In the genomic region with DNA sequence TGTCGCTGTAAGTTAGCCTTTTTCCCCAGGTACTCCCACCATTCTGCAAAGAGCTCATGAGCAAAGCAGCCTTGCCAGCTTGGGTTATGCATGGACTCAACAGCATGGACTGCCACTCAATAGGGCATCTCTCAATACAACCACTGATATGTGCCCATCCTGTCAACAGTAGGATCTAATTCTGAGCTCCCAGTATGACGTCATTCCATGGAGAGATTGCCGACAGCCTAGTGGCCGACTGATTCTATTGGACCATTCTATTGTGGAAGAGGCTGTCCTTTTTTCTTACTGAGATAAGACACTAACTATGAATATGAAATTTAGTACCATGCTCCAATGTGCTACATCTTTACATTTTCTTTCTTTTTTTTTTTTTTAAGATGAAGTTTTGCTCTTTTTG, we compare ENCODE assay signal across 3 cellular contexts.
TF ChIP-seq lines count a peak whose summit lies in the region.

No MANE protein-coding gene starts in this region.

TF ChIP-seq in HepG2, 621 proteins besides CTCF, POLR2A, EP300 and RAD21 (continued from another document):
- TF ChIP-seq CREB1 (IDR thresholded peaks at IDR 0.05) (peak; percentile 92), CREB1 (CRISPR knock-in tag; IDR thresholded peaks at IDR 0.05) (no peak), ZFP36 (IDR thresholded peaks at IDR 0.05; ENCODE audit: borderline replicate concordance, low read depth, low read length, partially characterized antibody) (no peak), YEATS2 (CRISPR knock-in tag; IDR thresholded peaks at IDR 0.05; ENCODE audit: borderline replicate concordance) (no peak)
- TF ChIP-seq, protein P1, sequence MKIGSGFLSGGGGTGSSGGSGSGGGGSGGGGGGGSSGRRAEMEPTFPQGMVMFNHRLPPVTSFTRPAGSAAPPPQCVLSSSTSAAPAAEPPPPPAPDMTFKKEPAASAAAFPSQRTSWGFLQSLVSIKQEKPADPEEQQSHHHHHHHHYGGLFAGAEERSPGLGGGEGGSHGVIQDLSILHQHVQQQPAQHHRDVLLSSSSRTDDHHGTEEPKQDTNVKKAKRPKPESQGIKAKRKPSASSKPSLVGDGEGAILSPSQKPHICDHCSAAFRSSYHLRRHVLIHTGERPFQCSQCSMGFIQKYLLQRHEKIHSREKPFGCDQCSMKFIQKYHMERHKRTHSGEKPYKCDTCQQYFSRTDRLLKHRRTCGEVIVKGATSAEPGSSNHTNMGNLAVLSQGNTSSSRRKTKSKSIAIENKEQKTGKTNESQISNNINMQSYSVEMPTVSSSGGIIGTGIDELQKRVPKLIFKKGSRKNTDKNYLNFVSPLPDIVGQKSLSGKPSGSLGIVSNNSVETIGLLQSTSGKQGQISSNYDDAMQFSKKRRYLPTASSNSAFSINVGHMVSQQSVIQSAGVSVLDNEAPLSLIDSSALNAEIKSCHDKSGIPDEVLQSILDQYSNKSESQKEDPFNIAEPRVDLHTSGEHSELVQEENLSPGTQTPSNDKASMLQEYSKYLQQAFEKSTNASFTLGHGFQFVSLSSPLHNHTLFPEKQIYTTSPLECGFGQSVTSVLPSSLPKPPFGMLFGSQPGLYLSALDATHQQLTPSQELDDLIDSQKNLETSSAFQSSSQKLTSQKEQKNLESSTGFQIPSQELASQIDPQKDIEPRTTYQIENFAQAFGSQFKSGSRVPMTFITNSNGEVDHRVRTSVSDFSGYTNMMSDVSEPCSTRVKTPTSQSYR (CRISPR knock-in tag; IDR thresholded peaks at IDR 0.05; ENCODE audit: borderline replicate concordance): no peak

TF ChIP-seq in HEK293, 187 proteins besides CTCF, POLR2A, EP300 and RAD21 (continued from another document):
- TF ChIP-seq, protein P2, sequence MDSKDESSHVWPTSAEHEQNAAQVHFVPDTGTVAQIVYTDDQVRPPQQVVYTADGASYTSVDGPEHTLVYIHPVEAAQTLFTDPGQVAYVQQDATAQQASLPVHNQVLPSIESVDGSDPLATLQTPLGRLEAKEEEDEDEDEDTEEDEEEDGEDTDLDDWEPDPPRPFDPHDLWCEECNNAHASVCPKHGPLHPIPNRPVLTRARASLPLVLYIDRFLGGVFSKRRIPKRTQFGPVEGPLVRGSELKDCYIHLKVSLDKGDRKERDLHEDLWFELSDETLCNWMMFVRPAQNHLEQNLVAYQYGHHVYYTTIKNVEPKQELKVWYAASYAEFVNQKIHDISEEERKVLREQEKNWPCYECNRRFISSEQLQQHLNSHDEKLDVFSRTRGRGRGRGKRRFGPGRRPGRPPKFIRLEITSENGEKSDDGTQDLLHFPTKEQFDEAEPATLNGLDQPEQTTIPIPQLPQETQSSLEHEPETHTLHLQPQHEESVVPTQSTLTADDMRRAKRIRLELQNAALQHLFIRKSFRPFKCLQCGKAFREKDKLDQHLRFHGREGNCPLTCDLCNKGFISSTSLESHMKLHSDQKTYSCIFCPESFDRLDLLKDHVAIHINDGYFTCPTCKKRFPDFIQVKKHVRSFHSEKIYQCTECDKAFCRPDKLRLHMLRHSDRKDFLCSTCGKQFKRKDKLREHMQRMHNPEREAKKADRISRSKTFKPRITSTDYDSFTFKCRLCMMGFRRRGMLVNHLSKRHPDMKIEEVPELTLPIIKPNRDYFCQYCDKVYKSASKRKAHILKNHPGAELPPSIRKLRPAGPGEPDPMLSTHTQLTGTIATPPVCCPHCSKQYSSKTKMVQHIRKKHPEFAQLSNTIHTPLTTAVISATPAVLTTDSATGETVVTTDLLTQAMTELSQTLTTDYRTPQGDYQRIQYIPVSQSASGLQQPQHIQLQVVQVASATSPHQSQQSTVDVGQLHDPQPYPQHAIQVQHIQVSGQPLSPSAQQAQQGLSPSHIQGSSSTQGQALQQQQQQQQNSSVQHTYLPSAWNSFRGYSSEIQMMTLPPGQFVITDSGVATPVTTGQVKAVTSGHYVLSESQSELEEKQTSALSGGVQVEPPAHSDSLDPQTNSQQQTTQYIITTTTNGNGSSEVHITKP (tag by site-specific recombination; IDR thresholded peaks at IDR 0.05): 0 out of 2 replicates have a peak, but pooled peaks have one; percentile 16
- TF ChIP-seq, protein P3, sequence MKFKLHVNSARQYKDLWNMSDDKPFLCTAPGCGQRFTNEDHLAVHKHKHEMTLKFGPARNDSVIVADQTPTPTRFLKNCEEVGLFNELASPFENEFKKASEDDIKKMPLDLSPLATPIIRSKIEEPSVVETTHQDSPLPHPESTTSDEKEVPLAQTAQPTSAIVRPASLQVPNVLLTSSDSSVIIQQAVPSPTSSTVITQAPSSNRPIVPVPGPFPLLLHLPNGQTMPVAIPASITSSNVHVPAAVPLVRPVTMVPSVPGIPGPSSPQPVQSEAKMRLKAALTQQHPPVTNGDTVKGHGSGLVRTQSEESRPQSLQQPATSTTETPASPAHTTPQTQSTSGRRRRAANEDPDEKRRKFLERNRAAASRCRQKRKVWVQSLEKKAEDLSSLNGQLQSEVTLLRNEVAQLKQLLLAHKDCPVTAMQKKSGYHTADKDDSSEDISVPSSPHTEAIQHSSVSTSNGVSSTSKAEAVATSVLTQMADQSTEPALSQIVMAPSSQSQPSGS (tag by site-specific recombination; IDR thresholded peaks at IDR 0.05; ENCODE audit: low read depth): peak; percentile 80
TF ChIP-seq in HEK293: peak in this region for 2.

TF ChIP-seq in K562, 482 proteins besides CTCF, POLR2A, EP300 and RAD21:
- TF ChIP-seq, protein P4, sequence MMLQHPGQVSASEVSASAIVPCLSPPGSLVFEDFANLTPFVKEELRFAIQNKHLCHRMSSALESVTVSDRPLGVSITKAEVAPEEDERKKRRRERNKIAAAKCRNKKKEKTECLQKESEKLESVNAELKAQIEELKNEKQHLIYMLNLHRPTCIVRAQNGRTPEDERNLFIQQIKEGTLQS (IDR thresholded peaks at IDR 0.05): peak; percentile 38; the same call in 1 of the 2 replicates
- TF ChIP-seq, protein P4 (CRISPR knock-in tag; conservative IDR thresholded peaks at IDR 0.05): no peak
- TF ChIP-seq KLF1 (tag; IDR thresholded peaks at IDR 0.05) (no peak), CREB1 (IDR thresholded peaks at IDR 0.05) (no peak), CREB1 (CRISPR knock-in tag; IDR thresholded peaks at IDR 0.05) (no peak)
